Comparison of ENCODE assay signal across 1 cellular context in genomic region chr20:63730189-63730733, GRCh38.
TF ChIP-seq lines count a peak whose summit lies in the region.

No MANE protein-coding gene starts in this region.

TF ChIP-seq in GM12878, 131 proteins besides CTCF, POLR2A, EP300 and RAD21:
- TF ChIP-seq MXI1 (IDR thresholded peaks at IDR 0.05; ENCODE audit: low read depth, low read length) (0 out of 2 replicates have a peak, but pooled peaks have one; percentile 2), CHD4 (IDR thresholded peaks at IDR 0.05) (peak; percentile 97), HDGF (IDR thresholded peaks at IDR 0.05) (0 out of 2 replicates have a peak, but pooled peaks have one; percentile 29), POLR2AphosphoS5 (IDR thresholded peaks at IDR 0.05; ENCODE audit: low read length) (0 out of 2 replicates have a peak, but pooled peaks have one; percentile 19), ZNF217 (IDR thresholded peaks at IDR 0.05) (peak; percentile 97), SMARCA5 (IDR thresholded peaks at IDR 0.05) (peak; percentile 11; the same call in 1 of the 2 replicates)
- TF ChIP-seq, protein P1, sequence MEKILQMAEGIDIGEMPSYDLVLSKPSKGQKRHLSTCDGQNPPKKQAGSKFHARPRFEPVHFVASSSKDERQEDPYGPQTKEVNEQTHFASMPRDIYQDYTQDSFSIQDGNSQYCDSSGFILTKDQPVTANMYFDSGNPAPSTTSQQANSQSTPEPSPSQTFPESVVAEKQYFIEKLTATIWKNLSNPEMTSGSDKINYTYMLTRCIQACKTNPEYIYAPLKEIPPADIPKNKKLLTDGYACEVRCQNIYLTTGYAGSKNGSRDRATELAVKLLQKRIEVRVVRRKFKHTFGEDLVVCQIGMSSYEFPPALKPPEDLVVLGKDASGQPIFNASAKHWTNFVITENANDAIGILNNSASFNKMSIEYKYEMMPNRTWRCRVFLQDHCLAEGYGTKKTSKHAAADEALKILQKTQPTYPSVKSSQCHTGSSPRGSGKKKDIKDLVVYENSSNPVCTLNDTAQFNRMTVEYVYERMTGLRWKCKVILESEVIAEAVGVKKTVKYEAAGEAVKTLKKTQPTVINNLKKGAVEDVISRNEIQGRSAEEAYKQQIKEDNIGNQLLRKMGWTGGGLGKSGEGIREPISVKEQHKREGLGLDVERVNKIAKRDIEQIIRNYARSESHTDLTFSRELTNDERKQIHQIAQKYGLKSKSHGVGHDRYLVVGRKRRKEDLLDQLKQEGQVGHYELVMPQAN (conservative IDR thresholded peaks at IDR 0.05) = 0 out of 2 replicates have a peak, but pooled peaks have one; percentile 59
